In genomic region chr6:55998586-55998985, GRCh38 we compare ENCODE assay signal across 26 cellular contexts.
"Had no signal": no experiment of that assay in that cellular context is flagged by ENCODE, and none has a peak within 500 bp of the region (broad histone marks: within the 10 kb centered on the region; RNA-seq: fewer than 3 reads in every experiment).

No MANE protein-coding gene starts in this region.

- ATAC-seq: effector memory CD8-positive, alpha-beta T cell; esophagus mucosa; foreskin keratinocyte; gastroesophageal sphincter; heart left ventricle; left cardiac atrium; left lung; left ventricle myocardium superior; lower lobe of right lung; mucosa of descending colon had no signal

- H3K36me3 ChIP-seq: colonic mucosa, esophagus squamous epithelium, gastroesophageal sphincter, heart left ventricle, left lung, lower lobe of right lung had no signal

- H3K27me3 Mint-ChIP-seq: dendritic cell treated with granulocyte-macrophage colony-stimulating factor and Interleukin-4, amounts not matched to agents 40 ng/mL and 50 ng/mL, for 4 days; effector memory CD8-positive, alpha-beta T cell; naive B cell had no signal

- H3K27ac ChIP-seq: colonic mucosa, epithelial cell of prostate, esophagus squamous epithelium, foreskin keratinocyte, gastroesophageal sphincter, heart left ventricle, left lung, lower lobe of right lung had no signal

- FAIRE-seq: endometrium, frontal cortex, islet of Langerhans, keratinocyte had no signal

- DNase-seq: colonic mucosa; cortex of kidney; effector CD8-positive, alpha-beta T cell; effector memory CD8-positive, alpha-beta T cell; endodermal cell; erythroblast; esophagus squamous epithelium; foreskin keratinocyte; heart left ventricle; hippocampal formation; left cardiac atrium; left lung; left ventricle myocardium superior; lower lobe of right lung; mesenchymal stem cell; mucosa of descending colon; naive B cell had no signal

- H3K27ac Mint-ChIP-seq: dendritic cell treated with granulocyte-macrophage colony-stimulating factor and Interleukin-4, amounts not matched to agents 40 ng/mL and 50 ng/mL, for 4 days; effector memory CD8-positive, alpha-beta T cell; endodermal cell; mesothelial cell of epicardium; naive B cell had no signal

- H3K4me3 ChIP-seq: colonic mucosa, esophagus squamous epithelium, gastroesophageal sphincter, heart left ventricle, left lung, lower lobe of right lung, mucosa of descending colon had no signal

- H3K4me3 Mint-ChIP-seq: dendritic cell treated with granulocyte-macrophage colony-stimulating factor and Interleukin-4, amounts not matched to agents 40 ng/mL and 50 ng/mL, for 4 days; effector memory CD8-positive, alpha-beta T cell; endodermal cell; mesothelial cell of epicardium; naive B cell had no signal

- H3K4me1 ChIP-seq: colonic mucosa, esophagus squamous epithelium, foreskin keratinocyte, gastroesophageal sphincter, heart left ventricle, left lung, lower lobe of right lung had no signal

- H3K9me3 ChIP-seq: colonic mucosa, lower lobe of right lung, mucosa of descending colon had no signal

- H3K4me1 Mint-ChIP-seq: endodermal cell, naive B cell had no signal

- H3K36me3 Mint-ChIP-seq: naive B cell had no signal

- H3K27me3 ChIP-seq: colonic mucosa, esophagus squamous epithelium, foreskin keratinocyte, gastroesophageal sphincter, heart left ventricle, left lung had no signal
